In the genomic region with DNA sequence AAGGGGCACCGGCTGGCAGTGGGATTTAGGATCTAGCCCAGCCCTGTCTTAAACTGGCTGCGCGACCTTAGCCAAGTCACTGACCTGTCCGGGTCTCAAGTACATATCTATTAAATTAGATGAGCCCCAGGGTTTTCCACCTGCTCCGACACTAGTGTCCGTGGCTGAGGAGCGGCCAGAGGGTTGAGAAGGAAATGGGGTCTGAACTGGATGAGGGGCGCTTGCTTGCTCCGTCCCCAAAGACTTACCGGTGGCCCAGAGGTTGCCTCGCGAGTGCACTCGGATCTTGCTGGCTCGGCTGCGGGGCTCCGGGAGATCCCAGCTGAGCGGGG, we compare ENCODE assay signal across 8 cellular contexts. TPM values are rescaled to one million over a fixed set of nuclear protein-coding genes. Genes with fewer than 3 reads are reported as not detected.
A peak's percentile ranks its signal among the peaks of the same experiment; 100 is the strongest.
DNase-seq lines count a peak whose midpoint lies in the region; ATAC-seq, FAIRE-seq and TF ChIP-seq lines count a peak whose summit lies in the region.

No MANE protein-coding gene starts in this region.

- no peak for TF ChIP-seq POLR2A in suprapubic skin (IDR thresholded peaks at IDR 0.05)

- peak overlapping the region; percentile 11 to 63 for H3K9ac ChIP-seq in kidney (ENCODE audit: low read length in 2 of 2)

- H3K27ac ChIP-seq in kidney (ENCODE audit: low read depth in 2 of 2, low read length in 2 of 2) (peak overlapping the region; percentile 47 to 69), suprapubic skin (peak overlapping the region; percentile 76)

- no peak for DNase-seq in T-helper 1 cell
- no peak for DNase-seq in kidney
- DNase-seq in suprapubic skin (ENCODE audit: low spot score in 2 of 2), result no peak
- DNase-seq in HPDE6-E6E7 (ENCODE audit: extremely low spot score), result no peak
- no peak for DNase-seq in stimulated activated CD4-positive, alpha-beta T cell treated with anti-CD3 and anti-CD28 coated beads, Interleukin-1b, Interleukin-23, amount 100 ng/mL, for 48 hours

- peaks cover 21% of the 10 kb centered on the region for H3K4me1 Mint-ChIP-seq in T-helper 1 cell treated with Interleukin-12 subunit alpha and Interleukin-12 subunit beta and Interleukin-4 antibody, amounts not matched to agents 30 μg/mL and 1 μg/mL, for 36 hours (ENCODE audit: low read depth)
- peaks cover 28% of the 10 kb centered on the region for H3K4me1 Mint-ChIP-seq in activated naive CD8-positive, alpha-beta T cell (ENCODE audit: low read depth)

- no peaks in the 10 kb centered on the region for H3K9me3 ChIP-seq in kidney (ENCODE audit: control insufficient read depth in 1 of 2, low read length in 2 of 2)
- H3K9me3 ChIP-seq in suprapubic skin, result no peaks in the 10 kb centered on the region

- no peaks in the 10 kb centered on the region for H3K9me3 Mint-ChIP-seq in T-helper 1 cell treated with Interleukin-12 subunit alpha and Interleukin-12 subunit beta and Interleukin-4 antibody, amounts not matched to agents 30 μg/mL and 1 μg/mL, for 36 hours
- H3K9me3 Mint-ChIP-seq in activated naive CD8-positive, alpha-beta T cell (ENCODE audit: low read depth), result no peaks in the 10 kb centered on the region

- FAIRE-seq in kidney (lab: Jason Lieb, UNC), result no peak

- no peaks in the 10 kb centered on the region for H3K27me3 ChIP-seq in suprapubic skin

- TF ChIP-seq EP300 in suprapubic skin (IDR thresholded peaks at IDR 0.05), result no peak

- no peak overlapping the region for H3K27ac Mint-ChIP-seq in T-helper 1 cell treated with Interleukin-12 subunit alpha and Interleukin-12 subunit beta and Interleukin-4 antibody, amounts not matched to agents 30 μg/mL and 1 μg/mL, for 36 hours
- H3K27ac Mint-ChIP-seq in activated naive CD8-positive, alpha-beta T cell, result peak overlapping the region; percentile 58

- WGBS in suprapubic skin, result 35% methylated on average over 7 of the region's 17 CpGs

- no peaks in the 10 kb centered on the region for H3K36me3 ChIP-seq in kidney (ENCODE audit: control insufficient read depth in 1 of 2, insufficient read depth in 2 of 2, low read length in 2 of 2)
- H3K36me3 ChIP-seq in suprapubic skin, result no peaks in the 10 kb centered on the region

- peak overlapping the region; percentile 78 for H3K4me3 Mint-ChIP-seq in T-helper 1 cell treated with Interleukin-12 subunit alpha and Interleukin-12 subunit beta and Interleukin-4 antibody, amounts not matched to agents 30 μg/mL and 1 μg/mL, for 36 hours
- peak overlapping the region; percentile 78 for H3K4me3 Mint-ChIP-seq in activated naive CD8-positive, alpha-beta T cell

- intact Hi-C loops in kidney (cut with DNase I), result no loop called here

- no peaks in the 10 kb centered on the region for H3K27me3 Mint-ChIP-seq in T-helper 1 cell treated with Interleukin-12 subunit alpha and Interleukin-12 subunit beta and Interleukin-4 antibody, amounts not matched to agents 30 μg/mL and 1 μg/mL, for 36 hours (ENCODE audit: low read depth)
- no peaks in the 10 kb centered on the region for H3K27me3 Mint-ChIP-seq in activated naive CD8-positive, alpha-beta T cell

- peaks cover 11 to 26% of the 10 kb centered on the region in 2 donors for H3K4me1 ChIP-seq in kidney (ENCODE audit: control insufficient read depth in 1 of 2, insufficient read depth in 1 of 2, low read depth in 1 of 2, low read length in 2 of 2)
- H3K4me1 ChIP-seq in suprapubic skin, result peaks cover 43% of the 10 kb centered on the region

- peak overlapping the region; percentile 50 to 61 for H3K4me3 ChIP-seq in kidney (ENCODE audit: low read length in 2 of 2)
- peak overlapping the region; percentile 74 for H3K4me3 ChIP-seq in suprapubic skin

- ATAC-seq in HG03045 (IDR thresholded peaks at IDR 0.05; ENCODE audit: unreplicated experiment), result no peak

- no peak for TF ChIP-seq CTCF in kidney (IDR thresholded peaks at IDR 0.05; ENCODE audit: borderline replicate concordance, extremely low read depth, insufficient read depth)
- TF ChIP-seq CTCF in suprapubic skin (IDR thresholded peaks at IDR 0.05), result no peak

- peaks cover 4% of the 10 kb centered on the region for H3K36me3 Mint-ChIP-seq in T-helper 1 cell treated with Interleukin-12 subunit alpha and Interleukin-12 subunit beta and Interleukin-4 antibody, amounts not matched to agents 30 μg/mL and 1 μg/mL, for 36 hours (ENCODE audit: low read depth)
- no peaks in the 10 kb centered on the region for H3K36me3 Mint-ChIP-seq in activated naive CD8-positive, alpha-beta T cell

RNA-seq across cellular contexts. Expression of gene NMB, which starts 0.3 kb away (rescaled TPM):
- total RNA-seq in kidney, result 11.8 TPM
- 19.7 TPM for polyA plus RNA-seq in kidney (ENCODE audit: insufficient read depth, low read depth, low replicate concordance)
- 1 to 10 TPM; 2.2 to 6.7 (median 3.5) TPM for total RNA-seq in suprapubic skin

RNA-seq across cellular contexts. Expression of gene WDR73, which starts 3.6 kb away (rescaled TPM):
- total RNA-seq in kidney (39.2 TPM), suprapubic skin (10 to 100 TPM; 16.0 to 39.9 (median 27.2) TPM)
- 26.2 TPM for polyA plus RNA-seq in kidney (ENCODE audit: insufficient read depth, low read depth, low replicate concordance)

RNA-seq across cellular contexts. Expression of gene ZSCAN2, which starts 56.9 kb away (rescaled TPM):
- total RNA-seq in kidney (10.3 TPM), suprapubic skin (1 to 10 TPM; 2.5 to 8.6 (median 5.3) TPM)
- polyA plus RNA-seq in kidney (ENCODE audit: insufficient read depth, low read depth, low replicate concordance), result 11.4 TPM

RNA-seq across cellular contexts. Expression of gene SEC11A, which starts 58.2 kb away (rescaled TPM):
- total RNA-seq in kidney (147 TPM), suprapubic skin (10 to 100 TPM; 44.3 to 52.9 (median 47.3) TPM)
- 161 TPM for polyA plus RNA-seq in kidney (ENCODE audit: insufficient read depth, low read depth, low replicate concordance)
